30 cellular contexts compared by ENCODE assay signal in genomic region chr4:101294591-101294990, GRCh38.
"Had no signal": no experiment of that assay in that cellular context is flagged by ENCODE, and none has a peak within 500 bp of the region (broad histone marks: within the 10 kb centered on the region; RNA-seq: fewer than 3 reads in every experiment).

No MANE protein-coding gene starts in this region.

- FAIRE-seq: frontal cortex had no signal

- DNase-seq: activated CD4-positive, alpha-beta memory T cell treated with anti-CD3 and anti-CD28 coated beads for 36 hours; activated CD4-positive, alpha-beta T cell treated with anti-CD3 and anti-CD28 coated beads, Interleukin-2, amount 10 ng/mL, durations not matched to agents 24 days and 14 days; activated CD4-positive, CD25-positive, alpha-beta regulatory T cell treated with anti-CD3 and anti-CD28 coated beads, Interleukin-2, amount 50 U/mL, for 72 hours; activated CD8-positive, alpha-beta memory T cell treated with anti-CD3 and anti-CD28 coated beads, Interleukin-2, amount 50 U/mL, for 48 hours; activated gamma-delta T cell; activated naive CD4-positive, alpha-beta T cell treated with anti-CD3 and anti-CD28 coated beads, Interleukin-2, amount 10 ng/mL, durations not matched to agents 7 days and 5 days; activated naive CD8-positive, alpha-beta T cell treated with anti-CD3 and anti-CD28 coated beads, Interleukin-2, amount 10 ng/mL, durations not matched to agents 7 days and 5 days; activated T-cell treated with anti-CD3 and anti-CD28 coated beads, Interleukin-2, amount 50 U/mL, for 24 hours; cerebellar nuclear complex; dorsolateral prefrontal cortex; effector memory CD4-positive, alpha-beta T cell; islet precursor cell; left ventricle myocardium superior; mucosa of descending colon; ovary; stimulated activated CD4-positive, alpha-beta T cell treated with anti-CD3 and anti-CD28 coated beads, Interleukin-4, amount 100 ng/mL, for 24 hours; stimulated activated naive CD8-positive, alpha-beta T cell treated with anti-CD3 and anti-CD28 coated beads, Interleukin-15, amount 100 ng/mL, for 72 hours; substantia nigra; T1000 had no signal

- H3K4me3 ChIP-seq: ascending aorta, cardiac muscle cell, coronary artery, dorsolateral prefrontal cortex, mucosa of descending colon, ovary, skin epidermis, upper lobe of left lung, vagina had no signal

- H3K4me3 Mint-ChIP-seq: activated CD4-positive, alpha-beta memory T cell treated with anti-CD3 and anti-CD28 coated beads for 36 hours; activated CD4-positive, alpha-beta T cell treated with anti-CD3 and anti-CD28 coated beads, Interleukin-2, amount 10 ng/mL, durations not matched to agents 24 days and 14 days; activated naive CD4-positive, alpha-beta T cell treated with anti-CD3 and anti-CD28 coated beads, Interleukin-2, amount 10 ng/mL, durations not matched to agents 7 days and 5 days; activated naive CD8-positive, alpha-beta T cell treated with anti-CD3 and anti-CD28 coated beads, Interleukin-2, amount 10 ng/mL, durations not matched to agents 7 days and 5 days; activated T-cell treated with anti-CD3 and anti-CD28 coated beads, Interleukin-2, amount 50 U/mL, for 24 hours; brain; stimulated activated effector memory CD8-positive, alpha-beta T cell treated with anti-CD3 and anti-CD28 coated beads, Interleukin-12 subunit alpha, Interleukin-12 subunit beta, amount 100 ng/mL, for 72 hours; stimulated activated naive CD8-positive, alpha-beta T cell treated with anti-CD3 and anti-CD28 coated beads, Interleukin-15, amount 100 ng/mL, for 72 hours had no signal

- H3K27me3 Mint-ChIP-seq: activated CD4-positive, alpha-beta memory T cell treated with anti-CD3 and anti-CD28 coated beads for 36 hours; activated naive CD4-positive, alpha-beta T cell treated with anti-CD3 and anti-CD28 coated beads, Interleukin-2, amount 10 ng/mL, durations not matched to agents 7 days and 5 days; activated naive CD8-positive, alpha-beta T cell treated with anti-CD3 and anti-CD28 coated beads, Interleukin-2, amount 10 ng/mL, durations not matched to agents 7 days and 5 days; activated T-cell treated with anti-CD3 and anti-CD28 coated beads, Interleukin-2, amount 50 U/mL, for 24 hours; brain; progenitor cell of endocrine pancreas; stimulated activated naive CD8-positive, alpha-beta T cell treated with anti-CD3 and anti-CD28 coated beads, Interleukin-15, amount 100 ng/mL, for 72 hours had no signal

- H3K9me3 ChIP-seq: ascending aorta, mucosa of descending colon, ovary, upper lobe of left lung, vagina had no signal

- H3K36me3 ChIP-seq: ascending aorta, cardiac muscle cell, ovary, upper lobe of left lung, vagina had no signal

- H3K27ac ChIP-seq: ascending aorta, cardiac muscle cell, coronary artery, dorsolateral prefrontal cortex, ovary, skin epidermis, upper lobe of left lung, vagina had no signal

- H3K27me3 ChIP-seq: ascending aorta, cardiac muscle cell, dorsolateral prefrontal cortex, ovary, upper lobe of left lung, vagina had no signal

- H3K36me3 Mint-ChIP-seq: activated CD4-positive, alpha-beta memory T cell treated with anti-CD3 and anti-CD28 coated beads for 36 hours; activated naive CD4-positive, alpha-beta T cell treated with anti-CD3 and anti-CD28 coated beads, Interleukin-2, amount 10 ng/mL, durations not matched to agents 7 days and 5 days; stimulated activated effector memory CD8-positive, alpha-beta T cell treated with anti-CD3 and anti-CD28 coated beads, Interleukin-12 subunit alpha, Interleukin-12 subunit beta, amount 100 ng/mL, for 72 hours had no signal

- H3K9me3 Mint-ChIP-seq: activated CD4-positive, alpha-beta memory T cell treated with anti-CD3 and anti-CD28 coated beads for 36 hours; activated CD4-positive, alpha-beta T cell treated with anti-CD3 and anti-CD28 coated beads, Interleukin-2, amount 10 ng/mL, durations not matched to agents 24 days and 14 days; activated naive CD4-positive, alpha-beta T cell treated with anti-CD3 and anti-CD28 coated beads, Interleukin-2, amount 10 ng/mL, durations not matched to agents 7 days and 5 days; activated T-cell treated with anti-CD3 and anti-CD28 coated beads, Interleukin-2, amount 50 U/mL, for 24 hours; stimulated activated effector memory CD8-positive, alpha-beta T cell treated with anti-CD3 and anti-CD28 coated beads, Interleukin-12 subunit alpha, Interleukin-12 subunit beta, amount 100 ng/mL, for 72 hours; stimulated activated naive CD8-positive, alpha-beta T cell treated with anti-CD3 and anti-CD28 coated beads, Interleukin-15, amount 100 ng/mL, for 72 hours had no signal

- H3K4me1 Mint-ChIP-seq: activated CD4-positive, alpha-beta T cell treated with anti-CD3 and anti-CD28 coated beads, Interleukin-2, amount 10 ng/mL, durations not matched to agents 24 days and 14 days; activated naive CD4-positive, alpha-beta T cell treated with anti-CD3 and anti-CD28 coated beads, Interleukin-2, amount 10 ng/mL, durations not matched to agents 7 days and 5 days had no signal

- H3K27ac Mint-ChIP-seq: activated CD4-positive, alpha-beta memory T cell treated with anti-CD3 and anti-CD28 coated beads for 36 hours; activated CD4-positive, alpha-beta T cell treated with anti-CD3 and anti-CD28 coated beads, Interleukin-2, amount 10 ng/mL, durations not matched to agents 24 days and 14 days; activated naive CD4-positive, alpha-beta T cell treated with anti-CD3 and anti-CD28 coated beads, Interleukin-2, amount 10 ng/mL, durations not matched to agents 7 days and 5 days; activated naive CD8-positive, alpha-beta T cell treated with anti-CD3 and anti-CD28 coated beads, Interleukin-2, amount 10 ng/mL, durations not matched to agents 7 days and 5 days; activated T-cell treated with anti-CD3 and anti-CD28 coated beads, Interleukin-2, amount 50 U/mL, for 24 hours; brain; progenitor cell of endocrine pancreas; stimulated activated effector memory CD8-positive, alpha-beta T cell treated with anti-CD3 and anti-CD28 coated beads, Interleukin-12 subunit alpha, Interleukin-12 subunit beta, amount 100 ng/mL, for 72 hours; stimulated activated naive CD8-positive, alpha-beta T cell treated with anti-CD3 and anti-CD28 coated beads, Interleukin-15, amount 100 ng/mL, for 72 hours had no signal

- ATAC-seq: left ventricle myocardium superior; sciatic nerve; stimulated activated effector memory CD8-positive, alpha-beta T cell treated with anti-CD3 and anti-CD28 coated beads, Interleukin-12 subunit alpha, Interleukin-12 subunit beta, amount 100 ng/mL, for 72 hours; stimulated activated naive CD8-positive, alpha-beta T cell treated with anti-CD3 and anti-CD28 coated beads, Interleukin-15, amount 100 ng/mL, for 72 hours had no signal
